In genomic region chrX:7654316-7654715, GRCh38 we compare ENCODE assay signal across 32 cellular contexts.
"Had no signal": no experiment of that assay in that cellular context is flagged by ENCODE, and none has a peak within 500 bp of the region (broad histone marks: within the 10 kb centered on the region; RNA-seq: fewer than 3 reads in every experiment).

No MANE protein-coding gene starts in this region.

- H3K9me3 ChIP-seq: SJCRH30 had no signal

- H3K27me3 Mint-ChIP-seq: activated CD4-positive, alpha-beta T cell treated with anti-CD3 and anti-CD28 coated beads for 36 hours; activated CD4-positive, alpha-beta T cell treated with anti-CD3 and anti-CD28 coated beads, Interleukin-2, amount 10 ng/mL, durations not matched to agents 7 days and 5 days; activated naive CD4-positive, alpha-beta T cell treated with anti-CD3 and anti-CD28 coated beads, Interleukin-2, amount 50 U/mL, for 24 hours; activated naive CD8-positive, alpha-beta T cell treated with anti-CD3 and anti-CD28 coated beads, Interleukin-2, amount 10 ng/mL, durations not matched to agents 7 days and 5 days; activated T-cell treated with anti-CD3 and anti-CD28 coated beads, Interleukin-2, amount 50 U/mL, for 24 hours; brain had no signal

- H3K4me1 Mint-ChIP-seq: activated CD4-positive, alpha-beta T cell treated with anti-CD3 and anti-CD28 coated beads for 36 hours; activated CD4-positive, alpha-beta T cell treated with anti-CD3 and anti-CD28 coated beads, Interleukin-2, amount 10 ng/mL, durations not matched to agents 7 days and 5 days; activated naive CD4-positive, alpha-beta T cell treated with anti-CD3 and anti-CD28 coated beads, Interleukin-2, amount 50 U/mL, for 24 hours; activated naive CD8-positive, alpha-beta T cell treated with anti-CD3 and anti-CD28 coated beads, Interleukin-2, amount 10 ng/mL, durations not matched to agents 7 days and 5 days; brain had no signal

- H3K27me3 ChIP-seq: ascending aorta, SJCRH30 had no signal

- DNase-seq: activated CD4-positive, alpha-beta T cell treated with anti-CD3 and anti-CD28 coated beads for 36 hours; activated CD4-positive, alpha-beta T cell treated with anti-CD3 and anti-CD28 coated beads, Interleukin-2, amount 10 ng/mL, durations not matched to agents 7 days and 5 days; activated CD4-positive, alpha-beta T cell treated with anti-CD3 and anti-CD28 coated beads, Interleukin-2, amount 50 U/mL, for 48 hours; activated CD8-positive, alpha-beta T cell treated with anti-CD3 and anti-CD28 coated beads, Interleukin-2, amount 10 ng/mL, durations not matched to agents 7 days and 5 days; activated gamma-delta T cell; activated naive CD4-positive, alpha-beta T cell treated with Interleukin-2 at 50 U/mL for 16 hours; activated naive CD8-positive, alpha-beta T cell treated with anti-CD3 and anti-CD28 coated beads, Interleukin-2, amount 10 ng/mL, durations not matched to agents 7 days and 5 days; activated T-cell treated with anti-CD3 and anti-CD28 coated beads, Interleukin-2, amount 50 U/mL, for 24 hours; amygdala; caudate nucleus; cerebellar nuclear complex; KG1; NCI-H1092; NCI-H1436 treated with DMSO at 0.1 percent for 48 hours; NCI-H1694 treated with DMSO at 0.1 percent for 48 hours; NCI-H2029; NCI-H510A treated with DMSO at 0.1 percent for 48 hours; NCI-H69; NCI-H82; SHP77 had no signal

- H3K9me3 Mint-ChIP-seq: activated CD4-positive, alpha-beta T cell treated with anti-CD3 and anti-CD28 coated beads, Interleukin-2, amount 10 ng/mL, durations not matched to agents 7 days and 5 days; activated naive CD4-positive, alpha-beta T cell treated with anti-CD3 and anti-CD28 coated beads, Interleukin-2, amount 50 U/mL, for 24 hours; activated naive CD8-positive, alpha-beta T cell treated with anti-CD3 and anti-CD28 coated beads, Interleukin-2, amount 10 ng/mL, durations not matched to agents 7 days and 5 days; activated T-helper 2 cell treated with anti-CD3 and anti-CD28 coated beads, Interferon-gamma antibody, Interleukin-2, Interleukin-4, amounts not matched to agents 10 μg/mL and 5 μg/mL and 100 μg/mL, durations not matched to agents 14 hours and 24 hours and 36 hours; T-helper 1 cell treated with Interleukin-12 subunit alpha and Interleukin-12 subunit beta and Interleukin-4 antibody, amounts not matched to agents 30 μg/mL and 1 μg/mL, for 36 hours; T-helper 2 cell treated with Interferon-gamma antibody and Interleukin-4, amounts not matched to agents 5 μg/mL and 100 μg/mL, for 36 hours had no signal

- ATAC-seq: activated CD4-positive, alpha-beta T cell treated with anti-CD3 and anti-CD28 coated beads for 36 hours; activated CD4-positive, CD25-positive, alpha-beta regulatory T cell treated with anti-CD3 and anti-CD28 coated beads, Interleukin-2, amount 50 U/mL, for 24 hours; activated CD8-positive, alpha-beta T cell treated with anti-CD3 and anti-CD28 coated beads, Interleukin-2, amount 10 ng/mL, durations not matched to agents 7 days and 5 days; Panc1; WTC11 had no signal

- H3K36me3 ChIP-seq: ascending aorta, SJCRH30 had no signal

- FAIRE-seq: bronchial epithelial cell had no signal

- H3K27ac Mint-ChIP-seq: activated CD4-positive, alpha-beta T cell treated with anti-CD3 and anti-CD28 coated beads for 36 hours; activated CD4-positive, alpha-beta T cell treated with anti-CD3 and anti-CD28 coated beads, Interleukin-2, amount 10 ng/mL, durations not matched to agents 7 days and 5 days; activated CD8-positive, alpha-beta T cell treated with anti-CD3 and anti-CD28 coated beads, Interleukin-2, amount 10 ng/mL, durations not matched to agents 7 days and 5 days; activated naive CD4-positive, alpha-beta T cell treated with anti-CD3 and anti-CD28 coated beads, Interleukin-2, amount 50 U/mL, for 24 hours; activated naive CD8-positive, alpha-beta T cell treated with anti-CD3 and anti-CD28 coated beads, Interleukin-2, amount 10 ng/mL, durations not matched to agents 7 days and 5 days; activated T-cell treated with anti-CD3 and anti-CD28 coated beads, Interleukin-2, amount 50 U/mL, for 24 hours; activated T-helper 2 cell treated with anti-CD3 and anti-CD28 coated beads, Interferon-gamma antibody, Interleukin-2, Interleukin-4, amounts not matched to agents 10 μg/mL and 5 μg/mL and 100 μg/mL, durations not matched to agents 14 hours and 24 hours and 36 hours; brain; T-helper 1 cell treated with Interleukin-12 subunit alpha and Interleukin-12 subunit beta and Interleukin-4 antibody, amounts not matched to agents 30 μg/mL and 1 μg/mL, for 36 hours; T-helper 2 cell treated with Interferon-gamma antibody and Interleukin-4, amounts not matched to agents 5 μg/mL and 100 μg/mL, for 36 hours; WTC11 had no signal

- H3K4me1 ChIP-seq: ascending aorta, SJCRH30 had no signal

- H3K4me3 ChIP-seq: ascending aorta, SJCRH30, SK-N-MC had no signal

- H3K27ac ChIP-seq: ascending aorta, SJCRH30, SK-N-MC had no signal

- H3K36me3 Mint-ChIP-seq: activated naive CD4-positive, alpha-beta T cell treated with anti-CD3 and anti-CD28 coated beads, Interleukin-2, amount 50 U/mL, for 24 hours; activated naive CD8-positive, alpha-beta T cell treated with anti-CD3 and anti-CD28 coated beads, Interleukin-2, amount 10 ng/mL, durations not matched to agents 7 days and 5 days had no signal

- H3K4me3 Mint-ChIP-seq: activated CD4-positive, alpha-beta T cell treated with anti-CD3 and anti-CD28 coated beads for 36 hours; activated CD4-positive, alpha-beta T cell treated with anti-CD3 and anti-CD28 coated beads, Interleukin-2, amount 10 ng/mL, durations not matched to agents 7 days and 5 days; activated CD8-positive, alpha-beta T cell treated with anti-CD3 and anti-CD28 coated beads, Interleukin-2, amount 10 ng/mL, durations not matched to agents 7 days and 5 days; activated naive CD4-positive, alpha-beta T cell treated with anti-CD3 and anti-CD28 coated beads, Interleukin-2, amount 50 U/mL, for 24 hours; activated naive CD8-positive, alpha-beta T cell treated with anti-CD3 and anti-CD28 coated beads, Interleukin-2, amount 10 ng/mL, durations not matched to agents 7 days and 5 days; activated T-cell treated with anti-CD3 and anti-CD28 coated beads, Interleukin-2, amount 50 U/mL, for 24 hours; brain; T-helper 1 cell treated with Interleukin-12 subunit alpha and Interleukin-12 subunit beta and Interleukin-4 antibody, amounts not matched to agents 30 μg/mL and 1 μg/mL, for 36 hours; T-helper 2 cell treated with Interferon-gamma antibody and Interleukin-4, amounts not matched to agents 5 μg/mL and 100 μg/mL, for 36 hours; WTC11 had no signal
